1 cellular context compared by ENCODE assay signal in the genomic region with DNA sequence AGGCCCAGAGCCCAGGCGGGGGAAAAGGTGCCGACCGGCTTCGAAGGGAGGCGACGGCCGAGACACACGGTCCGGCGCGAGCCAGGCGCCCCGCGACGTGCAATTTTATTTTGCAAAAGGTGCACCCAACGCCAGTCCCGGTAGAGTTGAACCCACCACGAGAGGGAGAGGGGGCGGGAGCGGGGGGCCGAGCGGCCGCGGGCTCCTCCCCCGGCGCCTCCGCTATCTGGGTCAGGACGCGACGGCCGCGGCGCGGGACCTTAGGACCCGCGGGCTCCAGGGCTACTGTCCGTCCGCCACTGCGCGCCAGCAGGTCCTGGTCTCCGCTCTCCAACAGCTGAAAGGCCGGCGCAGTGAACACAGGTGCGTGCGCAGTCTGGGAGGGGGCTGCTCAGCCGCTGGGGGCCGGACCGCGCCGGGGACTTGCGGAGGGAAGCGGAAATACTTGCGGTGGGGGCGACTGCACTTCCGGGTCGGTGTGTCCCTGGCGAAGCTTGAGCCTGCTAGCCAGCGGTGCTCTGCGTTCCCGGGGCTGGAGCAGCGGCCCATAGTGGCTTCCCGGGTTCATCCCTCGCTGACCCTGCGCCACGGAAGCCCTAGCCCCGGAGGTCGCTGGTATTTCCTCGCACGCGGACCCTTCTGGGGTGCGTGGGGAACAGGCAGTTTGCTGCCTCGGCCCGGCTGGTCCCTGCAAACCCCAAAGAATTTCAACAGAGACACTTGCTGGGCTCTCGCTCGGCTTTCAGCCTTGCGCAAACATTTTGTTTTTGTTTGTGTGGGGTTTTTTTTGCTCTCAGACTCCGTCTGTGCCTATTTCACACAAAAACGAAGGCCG.
TF ChIP-seq lines count a peak whose summit lies in the region.

A gene with protein sequence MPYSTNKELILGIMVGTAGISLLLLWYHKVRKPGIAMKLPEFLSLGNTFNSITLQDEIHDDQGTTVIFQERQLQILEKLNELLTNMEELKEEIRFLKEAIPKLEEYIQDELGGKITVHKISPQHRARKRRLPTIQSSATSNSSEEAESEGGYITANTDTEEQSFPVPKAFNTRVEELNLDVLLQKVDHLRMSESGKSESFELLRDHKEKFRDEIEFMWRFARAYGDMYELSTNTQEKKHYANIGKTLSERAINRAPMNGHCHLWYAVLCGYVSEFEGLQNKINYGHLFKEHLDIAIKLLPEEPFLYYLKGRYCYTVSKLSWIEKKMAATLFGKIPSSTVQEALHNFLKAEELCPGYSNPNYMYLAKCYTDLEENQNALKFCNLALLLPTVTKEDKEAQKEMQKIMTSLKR (plus strand): TSS at position 225 of the 835 bp plus-strand sequence. CDS start 3,991 bp downstream, outside the sequence.

TF ChIP-seq in GM12878, 131 proteins besides CTCF, POLR2A, EP300 and RAD21 (continued from another document and continues in another):
- TF ChIP-seq, protein P1, sequence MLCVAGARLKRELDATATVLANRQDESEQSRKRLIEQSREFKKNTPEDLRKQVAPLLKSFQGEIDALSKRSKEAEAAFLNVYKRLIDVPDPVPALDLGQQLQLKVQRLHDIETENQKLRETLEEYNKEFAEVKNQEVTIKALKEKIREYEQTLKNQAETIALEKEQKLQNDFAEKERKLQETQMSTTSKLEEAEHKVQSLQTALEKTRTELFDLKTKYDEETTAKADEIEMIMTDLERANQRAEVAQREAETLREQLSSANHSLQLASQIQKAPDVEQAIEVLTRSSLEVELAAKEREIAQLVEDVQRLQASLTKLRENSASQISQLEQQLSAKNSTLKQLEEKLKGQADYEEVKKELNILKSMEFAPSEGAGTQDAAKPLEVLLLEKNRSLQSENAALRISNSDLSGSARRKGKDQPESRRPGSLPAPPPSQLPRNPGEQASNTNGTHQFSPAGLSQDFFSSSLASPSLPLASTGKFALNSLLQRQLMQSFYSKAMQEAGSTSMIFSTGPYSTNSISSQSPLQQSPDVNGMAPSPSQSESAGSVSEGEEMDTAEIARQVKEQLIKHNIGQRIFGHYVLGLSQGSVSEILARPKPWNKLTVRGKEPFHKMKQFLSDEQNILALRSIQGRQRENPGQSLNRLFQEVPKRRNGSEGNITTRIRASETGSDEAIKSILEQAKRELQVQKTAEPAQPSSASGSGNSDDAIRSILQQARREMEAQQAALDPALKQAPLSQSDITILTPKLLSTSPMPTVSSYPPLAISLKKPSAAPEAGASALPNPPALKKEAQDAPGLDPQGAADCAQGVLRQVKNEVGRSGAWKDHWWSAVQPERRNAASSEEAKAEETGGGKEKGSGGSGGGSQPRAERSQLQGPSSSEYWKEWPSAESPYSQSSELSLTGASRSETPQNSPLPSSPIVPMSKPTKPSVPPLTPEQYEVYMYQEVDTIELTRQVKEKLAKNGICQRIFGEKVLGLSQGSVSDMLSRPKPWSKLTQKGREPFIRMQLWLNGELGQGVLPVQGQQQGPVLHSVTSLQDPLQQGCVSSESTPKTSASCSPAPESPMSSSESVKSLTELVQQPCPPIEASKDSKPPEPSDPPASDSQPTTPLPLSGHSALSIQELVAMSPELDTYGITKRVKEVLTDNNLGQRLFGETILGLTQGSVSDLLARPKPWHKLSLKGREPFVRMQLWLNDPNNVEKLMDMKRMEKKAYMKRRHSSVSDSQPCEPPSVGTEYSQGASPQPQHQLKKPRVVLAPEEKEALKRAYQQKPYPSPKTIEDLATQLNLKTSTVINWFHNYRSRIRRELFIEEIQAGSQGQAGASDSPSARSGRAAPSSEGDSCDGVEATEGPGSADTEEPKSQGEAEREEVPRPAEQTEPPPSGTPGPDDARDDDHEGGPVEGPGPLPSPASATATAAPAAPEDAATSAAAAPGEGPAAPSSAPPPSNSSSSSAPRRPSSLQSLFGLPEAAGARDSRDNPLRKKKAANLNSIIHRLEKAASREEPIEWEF (IDR thresholded peaks at IDR 0.05; ENCODE audit: insufficient replicate concordance, low read depth, low read length) = no peak
- TF ChIP-seq IKZF2 (IDR thresholded peaks at IDR 0.05) (peak in 1 of 2 experiments; percentile 60), BHLHE40 (IDR thresholded peaks at IDR 0.05; ENCODE audit: borderline replicate concordance in 1 of 2, low read depth in 2 of 2, low read length in 1 of 2) (peak in 1 of 2 experiments; percentile 43; a peak in 1 of 4 replicates), CBFB (IDR thresholded peaks at IDR 0.05; ENCODE audit: low read depth) (peak; percentile 77; the same call in 1 of the 2 replicates), PAX5 (IDR thresholded peaks at IDR 0.05; ENCODE audit: borderline replicate concordance, low read depth, low read length) (no peak), NR2F1 (conservative IDR thresholded peaks at IDR 0.05) (peak; percentile 79), EGR1 (IDR thresholded peaks at IDR 0.05; ENCODE audit: borderline replicate concordance in 1 of 2, low read depth in 2 of 2, low read length in 2 of 2) (peak in 1 of 2 experiments; percentile 89; a peak in 2 of 3 replicates), FOS (IDR thresholded peaks at IDR 0.05; ENCODE audit: borderline replicate concordance, extremely low read depth, insufficient read length) (no peak), POLR2AphosphoS2 (IDR thresholded peaks at IDR 0.05; ENCODE audit: low read depth, low read length) (peak; percentile 62; the same call in 1 of the 2 replicates), NR2C1 (IDR thresholded peaks at IDR 0.05) (peak; percentile 93), CBX3 (IDR thresholded peaks at IDR 0.05; ENCODE audit: borderline replicate concordance, low read depth) (no peak), RB1 (IDR thresholded peaks at IDR 0.05; ENCODE audit: borderline replicate concordance) (0 out of 2 replicates have a peak, but pooled peaks have one; percentile 41), TAF1 (IDR thresholded peaks at IDR 0.05; ENCODE audit: borderline replicate concordance, low read depth, low read length) (peak; percentile 81; the same call in 1 of the 2 replicates), TCF3 (IDR thresholded peaks at IDR 0.05; ENCODE audit: borderline replicate concordance, insufficient read depth, low read depth, low read length) (peak; percentile 81; the same call in 1 of the 2 replicates), CHD2 (IDR thresholded peaks at IDR 0.05; ENCODE audit: borderline replicate concordance, low read depth, low read length) (peak; percentile 33; the same call in 1 of the 2 replicates), YY1 (IDR thresholded peaks at IDR 0.05; ENCODE audit: low read depth, low read length) (0 out of 2 replicates have a peak, but pooled peaks have one; percentile 32), ZBED1 (IDR thresholded peaks at IDR 0.05; ENCODE audit: borderline replicate concordance) (peak; percentile 54; the same call in 1 of the 2 replicates), RUNX3 (IDR thresholded peaks at IDR 0.05; ENCODE audit: low read length) (peak; percentile 93), HDAC6 (IDR thresholded peaks at IDR 0.05; ENCODE audit: unreplicated experiment) (peak; percentile 74), LARP7 (IDR thresholded peaks at IDR 0.05) (peak; percentile 73), SMAD5 (IDR thresholded peaks at IDR 0.05; ENCODE audit: low read depth) (peak; percentile 84), SIX5 (IDR thresholded peaks at IDR 0.05; ENCODE audit: low read depth, low read length, severe bottlenecking) (peak; percentile 18), SMAD1 (IDR thresholded peaks at IDR 0.05; ENCODE audit: low read depth, partially characterized antibody) (no peak)
- TF ChIP-seq, protein P2, sequence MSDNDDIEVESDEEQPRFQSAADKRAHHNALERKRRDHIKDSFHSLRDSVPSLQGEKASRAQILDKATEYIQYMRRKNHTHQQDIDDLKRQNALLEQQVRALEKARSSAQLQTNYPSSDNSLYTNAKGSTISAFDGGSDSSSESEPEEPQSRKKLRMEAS (IDR thresholded peaks at IDR 0.05; ENCODE audit: low read depth, low read length) = no peak
- TF ChIP-seq, protein P3, sequence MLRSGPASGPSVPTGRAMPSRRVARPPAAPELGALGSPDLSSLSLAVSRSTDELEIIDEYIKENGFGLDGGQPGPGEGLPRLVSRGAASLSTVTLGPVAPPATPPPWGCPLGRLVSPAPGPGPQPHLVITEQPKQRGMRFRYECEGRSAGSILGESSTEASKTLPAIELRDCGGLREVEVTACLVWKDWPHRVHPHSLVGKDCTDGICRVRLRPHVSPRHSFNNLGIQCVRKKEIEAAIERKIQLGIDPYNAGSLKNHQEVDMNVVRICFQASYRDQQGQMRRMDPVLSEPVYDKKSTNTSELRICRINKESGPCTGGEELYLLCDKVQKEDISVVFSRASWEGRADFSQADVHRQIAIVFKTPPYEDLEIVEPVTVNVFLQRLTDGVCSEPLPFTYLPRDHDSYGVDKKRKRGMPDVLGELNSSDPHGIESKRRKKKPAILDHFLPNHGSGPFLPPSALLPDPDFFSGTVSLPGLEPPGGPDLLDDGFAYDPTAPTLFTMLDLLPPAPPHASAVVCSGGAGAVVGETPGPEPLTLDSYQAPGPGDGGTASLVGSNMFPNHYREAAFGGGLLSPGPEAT (IDR thresholded peaks at IDR 0.05; ENCODE audit: low read depth) = peak; percentile 68; the same call in 1 of the 2 replicates
- TF ChIP-seq, protein P4, sequence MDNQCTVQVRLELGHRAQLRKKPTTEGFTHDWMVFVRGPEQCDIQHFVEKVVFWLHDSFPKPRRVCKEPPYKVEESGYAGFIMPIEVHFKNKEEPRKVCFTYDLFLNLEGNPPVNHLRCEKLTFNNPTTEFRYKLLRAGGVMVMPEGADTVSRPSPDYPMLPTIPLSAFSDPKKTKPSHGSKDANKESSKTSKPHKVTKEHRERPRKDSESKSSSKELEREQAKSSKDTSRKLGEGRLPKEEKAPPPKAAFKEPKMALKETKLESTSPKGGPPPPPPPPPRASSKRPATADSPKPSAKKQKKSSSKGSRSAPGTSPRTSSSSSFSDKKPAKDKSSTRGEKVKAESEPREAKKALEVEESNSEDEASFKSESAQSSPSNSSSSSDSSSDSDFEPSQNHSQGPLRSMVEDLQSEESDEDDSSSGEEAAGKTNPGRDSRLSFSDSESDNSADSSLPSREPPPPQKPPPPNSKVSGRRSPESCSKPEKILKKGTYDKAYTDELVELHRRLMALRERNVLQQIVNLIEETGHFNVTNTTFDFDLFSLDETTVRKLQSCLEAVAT (IDR thresholded peaks at IDR 0.05) = peak; percentile 94
- TF ChIP-seq, protein P5, sequence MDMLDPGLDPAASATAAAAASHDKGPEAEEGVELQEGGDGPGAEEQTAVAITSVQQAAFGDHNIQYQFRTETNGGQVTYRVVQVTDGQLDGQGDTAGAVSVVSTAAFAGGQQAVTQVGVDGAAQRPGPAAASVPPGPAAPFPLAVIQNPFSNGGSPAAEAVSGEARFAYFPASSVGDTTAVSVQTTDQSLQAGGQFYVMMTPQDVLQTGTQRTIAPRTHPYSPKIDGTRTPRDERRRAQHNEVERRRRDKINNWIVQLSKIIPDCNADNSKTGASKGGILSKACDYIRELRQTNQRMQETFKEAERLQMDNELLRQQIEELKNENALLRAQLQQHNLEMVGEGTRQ (IDR thresholded peaks at IDR 0.05; ENCODE audit: borderline replicate concordance, low read depth, low read length) = no peak
- TF ChIP-seq, protein P6, sequence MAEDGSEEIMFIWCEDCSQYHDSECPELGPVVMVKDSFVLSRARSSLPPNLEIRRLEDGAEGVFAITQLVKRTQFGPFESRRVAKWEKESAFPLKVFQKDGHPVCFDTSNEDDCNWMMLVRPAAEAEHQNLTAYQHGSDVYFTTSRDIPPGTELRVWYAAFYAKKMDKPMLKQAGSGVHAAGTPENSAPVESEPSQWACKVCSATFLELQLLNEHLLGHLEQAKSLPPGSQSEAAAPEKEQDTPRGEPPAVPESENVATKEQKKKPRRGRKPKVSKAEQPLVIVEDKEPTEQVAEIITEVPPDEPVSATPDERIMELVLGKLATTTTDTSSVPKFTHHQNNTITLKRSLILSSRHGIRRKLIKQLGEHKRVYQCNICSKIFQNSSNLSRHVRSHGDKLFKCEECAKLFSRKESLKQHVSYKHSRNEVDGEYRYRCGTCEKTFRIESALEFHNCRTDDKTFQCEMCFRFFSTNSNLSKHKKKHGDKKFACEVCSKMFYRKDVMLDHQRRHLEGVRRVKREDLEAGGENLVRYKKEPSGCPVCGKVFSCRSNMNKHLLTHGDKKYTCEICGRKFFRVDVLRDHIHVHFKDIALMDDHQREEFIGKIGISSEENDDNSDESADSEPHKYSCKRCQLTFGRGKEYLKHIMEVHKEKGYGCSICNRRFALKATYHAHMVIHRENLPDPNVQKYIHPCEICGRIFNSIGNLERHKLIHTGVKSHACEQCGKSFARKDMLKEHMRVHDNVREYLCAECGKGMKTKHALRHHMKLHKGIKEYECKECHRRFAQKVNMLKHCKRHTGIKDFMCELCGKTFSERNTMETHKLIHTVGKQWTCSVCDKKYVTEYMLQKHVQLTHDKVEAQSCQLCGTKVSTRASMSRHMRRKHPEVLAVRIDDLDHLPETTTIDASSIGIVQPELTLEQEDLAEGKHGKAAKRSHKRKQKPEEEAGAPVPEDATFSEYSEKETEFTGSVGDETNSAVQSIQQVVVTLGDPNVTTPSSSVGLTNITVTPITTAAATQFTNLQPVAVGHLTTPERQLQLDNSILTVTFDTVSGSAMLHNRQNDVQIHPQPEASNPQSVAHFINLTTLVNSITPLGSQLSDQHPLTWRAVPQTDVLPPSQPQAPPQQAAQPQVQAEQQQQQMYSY (CRISPR knock-in tag; IDR thresholded peaks at IDR 0.05) = no peak; the same call in 1 of the 2 replicates
- TF ChIP-seq, protein P7, sequence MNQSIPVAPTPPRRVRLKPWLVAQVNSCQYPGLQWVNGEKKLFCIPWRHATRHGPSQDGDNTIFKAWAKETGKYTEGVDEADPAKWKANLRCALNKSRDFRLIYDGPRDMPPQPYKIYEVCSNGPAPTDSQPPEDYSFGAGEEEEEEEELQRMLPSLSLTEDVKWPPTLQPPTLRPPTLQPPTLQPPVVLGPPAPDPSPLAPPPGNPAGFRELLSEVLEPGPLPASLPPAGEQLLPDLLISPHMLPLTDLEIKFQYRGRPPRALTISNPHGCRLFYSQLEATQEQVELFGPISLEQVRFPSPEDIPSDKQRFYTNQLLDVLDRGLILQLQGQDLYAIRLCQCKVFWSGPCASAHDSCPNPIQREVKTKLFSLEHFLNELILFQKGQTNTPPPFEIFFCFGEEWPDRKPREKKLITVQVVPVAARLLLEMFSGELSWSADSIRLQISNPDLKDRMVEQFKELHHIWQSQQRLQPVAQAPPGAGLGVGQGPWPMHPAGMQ (IDR thresholded peaks at IDR 0.05; ENCODE audit: borderline replicate concordance) = no peak
- TF ChIP-seq, protein P8, sequence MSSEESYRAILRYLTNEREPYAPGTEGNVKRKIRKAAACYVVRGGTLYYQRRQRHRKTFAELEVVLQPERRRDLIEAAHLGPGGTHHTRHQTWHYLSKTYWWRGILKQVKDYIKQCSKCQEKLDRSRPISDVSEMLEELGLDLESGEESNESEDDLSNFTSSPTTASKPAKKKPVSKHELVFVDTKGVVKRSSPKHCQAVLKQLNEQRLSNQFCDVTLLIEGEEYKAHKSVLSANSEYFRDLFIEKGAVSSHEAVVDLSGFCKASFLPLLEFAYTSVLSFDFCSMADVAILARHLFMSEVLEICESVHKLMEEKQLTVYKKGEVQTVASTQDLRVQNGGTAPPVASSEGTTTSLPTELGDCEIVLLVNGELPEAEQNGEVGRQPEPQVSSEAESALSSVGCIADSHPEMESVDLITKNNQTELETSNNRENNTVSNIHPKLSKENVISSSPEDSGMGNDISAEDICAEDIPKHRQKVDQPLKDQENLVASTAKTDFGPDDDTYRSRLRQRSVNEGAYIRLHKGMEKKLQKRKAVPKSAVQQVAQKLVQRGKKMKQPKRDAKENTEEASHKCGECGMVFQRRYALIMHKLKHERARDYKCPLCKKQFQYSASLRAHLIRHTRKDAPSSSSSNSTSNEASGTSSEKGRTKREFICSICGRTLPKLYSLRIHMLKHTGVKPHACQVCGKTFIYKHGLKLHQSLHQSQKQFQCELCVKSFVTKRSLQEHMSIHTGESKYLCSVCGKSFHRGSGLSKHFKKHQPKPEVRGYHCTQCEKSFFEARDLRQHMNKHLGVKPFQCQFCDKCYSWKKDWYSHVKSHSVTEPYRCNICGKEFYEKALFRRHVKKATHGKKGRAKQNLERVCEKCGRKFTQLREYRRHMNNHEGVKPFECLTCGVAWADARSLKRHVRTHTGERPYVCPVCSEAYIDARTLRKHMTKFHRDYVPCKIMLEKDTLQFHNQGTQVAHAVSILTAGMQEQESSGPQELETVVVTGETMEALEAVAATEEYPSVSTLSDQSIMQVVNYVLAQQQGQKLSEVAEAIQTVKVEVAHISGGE (CRISPR knock-in tag; IDR thresholded peaks at IDR 0.05) = peak; percentile 29; the same call in 1 of the 2 replicates
